Comparison of ENCODE assay signal across 27 cellular contexts in the genomic region with DNA sequence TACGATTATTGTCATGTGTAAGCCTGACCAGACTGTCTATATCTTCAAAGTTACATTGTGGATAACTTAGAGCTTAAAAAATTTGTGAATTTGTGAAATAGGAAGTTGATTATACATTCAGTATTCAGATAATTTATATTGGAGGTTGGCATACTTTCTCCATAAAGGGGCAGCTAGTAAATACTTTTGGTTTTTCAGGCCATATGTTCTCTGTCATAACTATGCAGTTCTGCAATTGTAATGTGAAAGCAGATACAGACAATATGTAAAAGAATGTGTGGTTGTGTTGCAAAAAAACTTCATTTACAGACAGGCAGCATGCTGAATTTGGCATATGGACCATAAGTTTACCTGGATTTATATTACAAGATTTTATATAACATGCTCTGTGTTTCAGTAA.
"Had no signal": no experiment of that assay in that cellular context is flagged by ENCODE, and none has a peak within 500 bp of the region (broad histone marks: within the 10 kb centered on the region; RNA-seq: fewer than 3 reads in every experiment).

No MANE protein-coding gene starts in this region.

- H3K9me3 Mint-ChIP-seq: endodermal cell; naive thymus-derived CD4-positive, alpha-beta T cell; nephron; neural progenitor cell; stimulated activated effector memory CD8-positive, alpha-beta T cell treated with anti-CD3 and anti-CD28 coated beads, Interleukin-12 subunit alpha, Interleukin-12 subunit beta, amount 100 ng/mL, for 72 hours had no signal

- H3K9ac ChIP-seq: neural progenitor cell, parathyroid adenoma had no signal

- DNase-seq: endodermal cell; foreskin keratinocyte; glutamatergic neuron; heart right ventricle; hippocampal formation; left cardiac atrium; left lung; mammary epithelial cell; mesendoderm; midbrain; naive thymus-derived CD4-positive, alpha-beta T cell; stimulated activated CD4-positive, alpha-beta T cell treated with anti-CD3 and anti-CD28 coated beads, Interleukin-2, amount 100 ng/mL, for 24 hours; stimulated activated CD4-positive, alpha-beta T cell treated with anti-CD3 and anti-CD28 coated beads, Interleukin-4, amount 100 ng/mL, for 24 hours; stimulated activated naive CD4-positive, alpha-beta T cell treated with Interleukin-2 at 50 U/mL for 16 hours; stomach; thyroid gland; trophoblast cell had no signal

- H3K79me2 ChIP-seq: parathyroid adenoma had no signal

- H3K27me3 Mint-ChIP-seq: naive thymus-derived CD4-positive, alpha-beta T cell had no signal

- H3K27ac Mint-ChIP-seq: endodermal cell; nephron; neural progenitor cell; stimulated activated effector memory CD8-positive, alpha-beta T cell treated with anti-CD3 and anti-CD28 coated beads, Interleukin-12 subunit alpha, Interleukin-12 subunit beta, amount 100 ng/mL, for 72 hours had no signal

- H3K4me1 Mint-ChIP-seq: endodermal cell, nephron, neural progenitor cell had no signal

- H3K27ac ChIP-seq: coronary artery, epithelial cell of prostate, foreskin keratinocyte, heart right ventricle, left lung, neural progenitor cell, parathyroid adenoma, prostate gland, right atrium auricular region, stomach, thyroid gland had no signal

- H3K9me3 ChIP-seq: heart right ventricle, left lung, prostate gland, right atrium auricular region, stomach, thyroid gland had no signal

- H3K4me3 ChIP-seq: coronary artery, heart right ventricle, left lung, neural progenitor cell, prostate gland, right atrium auricular region, stomach, thyroid gland had no signal

- H3K4me1 ChIP-seq: foreskin keratinocyte, heart right ventricle, left lung, neural progenitor cell, parathyroid adenoma, prostate gland, right atrium auricular region, stomach, thyroid gland had no signal

- H3K4me3 Mint-ChIP-seq: endodermal cell; naive thymus-derived CD4-positive, alpha-beta T cell; nephron; neural progenitor cell; stimulated activated effector memory CD8-positive, alpha-beta T cell treated with anti-CD3 and anti-CD28 coated beads, Interleukin-12 subunit alpha, Interleukin-12 subunit beta, amount 100 ng/mL, for 72 hours had no signal

- H3K4me2 ChIP-seq: neural progenitor cell had no signal

- H2AFZ ChIP-seq: neural progenitor cell, parathyroid adenoma had no signal

- ATAC-seq: esophagus mucosa; foreskin keratinocyte; heart right ventricle; left cardiac atrium; left lung; naive thymus-derived CD4-positive, alpha-beta T cell; sciatic nerve; stimulated activated effector memory CD8-positive, alpha-beta T cell treated with anti-CD3 and anti-CD28 coated beads, Interleukin-12 subunit alpha, Interleukin-12 subunit beta, amount 100 ng/mL, for 72 hours had no signal

- H3K27me3 ChIP-seq: foreskin keratinocyte, heart right ventricle, left lung, neural progenitor cell, right atrium auricular region, stomach, thyroid gland had no signal
